12 cellular contexts compared by ENCODE assay signal in genomic region chr17:34613064-34614019, GRCh38. TPM values are rescaled to one million over a fixed set of nuclear protein-coding genes. Genes with fewer than 3 reads are reported as not detected.
DNase-seq lines count a peak whose midpoint lies in the region; ATAC-seq and TF ChIP-seq lines count a peak whose summit lies in the region.
"Had no signal": no experiment of that assay in that cellular context is flagged by ENCODE, and none has a peak within 500 bp of the region (broad histone marks: within the 10 kb centered on the region; RNA-seq: fewer than 3 reads in every experiment).

No MANE protein-coding gene starts in this region.

- peaks cover 50% of the 10 kb centered on the region for H3K4me1 ChIP-seq in A673 (ENCODE audit: insufficient read depth, low read length, poor library complexity, severe bottlenecking)

- CTCF ChIA-PET in A673 (lab: Charles Lee): no interaction called here
- CTCF ChIA-PET in RWPE1 (lab: Yijun Ruan, JAX): interaction anchor here (0.5 kb wide), 1 partner anchor 27 kb away, joined by 3 read pairs; no protein-coding TSS in a partner anchor

- TF ChIP-seq CTCF in A673 (conservative IDR thresholded peaks at IDR 0.05; ENCODE audit: low read depth, low read length) (no peak), RWPE1 (conservative IDR thresholded peaks at IDR 0.05; ENCODE audit: low read depth) (no peak)

- intact Hi-C loops in A673 (cut with micrococcal nuclease; ENCODE audit: unreplicated experiment): no loop called here
- intact Hi-C loops in Right ventricle myocardium inferior (cut with DNase I): no loop called here

- POLR2A ChIA-PET in A673 (lab: Charles Lee; ENCODE audit: low non-redundant PET): interaction anchor here (0.6 kb wide), 1 partner anchor 270 kb away, joined by 11 read pairs; no protein-coding TSS in a partner anchor
- POLR2A ChIA-PET in RWPE1 (lab: Yijun Ruan, JAX; ENCODE audit: low non-redundant PET): no interaction called here

- H3K27ac ChIP-seq in A673 (ENCODE audit: low read depth, low read length, poor library complexity, severe bottlenecking) (peak overlapping the region; percentile 24), RWPE1 (no peak overlapping the region)

- DNase-seq in A673 (ENCODE audit: low spot score): peak; percentile 48
- DNase-seq in NCI-H1092 (lab: John Stamatoyannopoulos, UW): peak; percentile 55
- peak; percentile 63 for DNase-seq in RWPE1 (ENCODE audit: low spot score)
- DNase-seq in islet precursor cell: peak; percentile 94
- DNase-seq in SHP77 treated with DMSO at 0.1 percent for 48 hours (lab: John Stamatoyannopoulos, UW): no peak
- no peak for DNase-seq in Right ventricle myocardium inferior (ENCODE audit: missing footprints)
- DNase-seq: MV-4-11; stimulated activated CD4-positive, alpha-beta T cell treated with anti-CD3 and anti-CD28 coated beads, Interleukin-12 subunit alpha, Interleukin-12 subunit beta, amount 100 ng/mL, for 4 hours had no signal

- BruUV-seq in A673 (replicated peaks; lab: Mats Ljungman, UMichigan): no TSS peak

- ATAC-seq in Right ventricle myocardium inferior (no peak), HG02759 (IDR thresholded peaks at IDR 0.05; ENCODE audit: unreplicated experiment) (no peak), HG03520 (IDR thresholded peaks at IDR 0.05; ENCODE audit: unreplicated experiment) (no peak)

- no peaks in the 10 kb centered on the region for H3K27me3 ChIP-seq in A673 (replicated peaks; ENCODE audit: insufficient read depth, low read depth, low read length, poor library complexity)

- H3K36me3 ChIP-seq in A673 (ENCODE audit: insufficient read depth, low read length, poor library complexity, severe bottlenecking): no peaks in the 10 kb centered on the region

- no peak overlapping the region for H3K4me3 ChIP-seq in A673 (ENCODE audit: low read depth, low read length, poor library complexity, severe bottlenecking)

- H3K9me3 ChIP-seq in A673 (ENCODE audit: low read depth, low read length, poor library complexity, severe bottlenecking): no peaks in the 10 kb centered on the region

RNA-seq across cellular contexts. Expression of gene TMEM132E, which starts 34.0 kb away (rescaled TPM):
- total RNA-seq in A673 (2021) (0.04 TPM in 1 of 2 replicates, not detected in the other), Right ventricle myocardium inferior (not detected)
- total RNA-seq: mononuclear cell, RPMI7951 had no signal

Comparison
In these comparisons a context has a peak if more than half of its experiments do, and no peak if none do; other contexts are left out.
1. DNase-seq: peak in A673 (single experiment), NCI-H1092 (single experiment), RWPE1 (single experiment) and islet precursor cell (single experiment); none in SHP77 treated with DMSO at 0.1 percent for 48 hours (single experiment) and Right ventricle myocardium inferior (single experiment).